ENCODE assay signal across 1 cellular context in genomic region chr6:28399370-28400121, GRCh38.
TF ChIP-seq lines count a peak whose summit lies in the region.

TSS of gene ZSCAN12 (minus strand) at chr6:28399747. CDS start at chr6:28398405, 1,342 bp downstream.

TF ChIP-seq in K562, 482 proteins besides CTCF, POLR2A, EP300 and RAD21 (continued from another document and continues in another):
- TF ChIP-seq ARID4B (CRISPR knock-in tag; IDR thresholded peaks at IDR 0.05): peak; percentile 69; the same call in 1 of the 2 replicates
- TF ChIP-seq KAT8 (IDR thresholded peaks at IDR 0.05; ENCODE audit: low read depth): no peak; the same call in 1 of the 2 replicates
- peak; percentile 94 for TF ChIP-seq ZZZ3 (IDR thresholded peaks at IDR 0.05)
- peak; percentile 77 for TF ChIP-seq MGA (IDR thresholded peaks at IDR 0.05)
- 0 out of 2 replicates have a peak, but pooled peaks have one; percentile 39 for TF ChIP-seq ERF (CRISPR knock-in tag; IDR thresholded peaks at IDR 0.05)
- no peak for TF ChIP-seq ZNF41 (CRISPR knock-in tag; conservative IDR thresholded peaks at IDR 0.05)
- TF ChIP-seq E2F3 (CRISPR knock-in tag; IDR thresholded peaks at IDR 0.05): 0 out of 2 replicates have a peak, but pooled peaks have one; percentile 41
- TF ChIP-seq OTX1 (CRISPR knock-in tag; IDR thresholded peaks at IDR 0.05): no peak
- TF ChIP-seq E2F5 (CRISPR knock-in tag; IDR thresholded peaks at IDR 0.05): peak; percentile 74; the same call in 1 of the 2 replicates
- peak; percentile 85; the same call in 1 of the 2 replicates for TF ChIP-seq ZBTB1 (CRISPR knock-in tag; IDR thresholded peaks at IDR 0.05; ENCODE audit: borderline replicate concordance, low read depth)
- TF ChIP-seq NR3C1 (CRISPR knock-in tag; IDR thresholded peaks at IDR 0.05): no peak
- TF ChIP-seq ZNF518B (CRISPR knock-in tag; IDR thresholded peaks at IDR 0.05): no peak
- no peak; the same call in 1 of the 2 replicates for TF ChIP-seq NR4A1 (CRISPR knock-in tag; IDR thresholded peaks at IDR 0.05)
- peak; percentile 50; the same call in 1 of the 2 replicates for TF ChIP-seq NR4A1 (tag; IDR thresholded peaks at IDR 0.05)
- TF ChIP-seq KLF13 (tag; IDR thresholded peaks at IDR 0.05; ENCODE audit: borderline replicate concordance, low read depth): peak; percentile 56; the same call in 1 of the 2 replicates
- TF ChIP-seq GABPA (tag; conservative IDR thresholded peaks at IDR 0.05; ENCODE audit: low read depth): peak; percentile 100
- TF ChIP-seq CHD4 (IDR thresholded peaks at IDR 0.05; ENCODE audit: insufficient read depth, insufficient replicate concordance, low read depth, low read length, poor library complexity, severe bottlenecking): peak; percentile 92
- TF ChIP-seq RCOR1 (IDR thresholded peaks at IDR 0.05; ENCODE audit: borderline replicate concordance in 1 of 2, low read depth in 2 of 2, low read length in 2 of 2): peak; percentile 63 to 77; a peak in 3 of 4 replicates
- peak; percentile 79; the same call in 1 of the 2 replicates for TF ChIP-seq ZBED1 (IDR thresholded peaks at IDR 0.05)
- no peak for TF ChIP-seq BRD9 (IDR thresholded peaks at IDR 0.05; ENCODE audit: low read depth, partially characterized antibody)
- TF ChIP-seq POLR3G (IDR thresholded peaks at IDR 0.05; ENCODE audit: extremely low read depth, insufficient read length, insufficient replicate concordance): no peak
- no peak for TF ChIP-seq ZKSCAN3 (CRISPR knock-in tag; IDR thresholded peaks at IDR 0.05)
- no peak for TF ChIP-seq NFXL1 (CRISPR knock-in tag; IDR thresholded peaks at IDR 0.05)
- peak; percentile 46; the same call in 1 of the 2 replicates for TF ChIP-seq TRIM28 (IDR thresholded peaks at IDR 0.05)
- peak; percentile 65; the same call in 1 of the 2 replicates for TF ChIP-seq STAT5A (IDR thresholded peaks at IDR 0.05; ENCODE audit: borderline replicate concordance, low read length)
- TF ChIP-seq ZNF121 (CRISPR knock-in tag; conservative IDR thresholded peaks at IDR 0.05): 0 out of 2 replicates have a peak, but pooled peaks have one; percentile 6
- no peak for TF ChIP-seq NFYB (IDR thresholded peaks at IDR 0.05; ENCODE audit: extremely low read depth, insufficient read length)
- peak; percentile 81 for TF ChIP-seq ZFP91 (CRISPR knock-in tag; IDR thresholded peaks at IDR 0.05)
- TF ChIP-seq E4F1 (CRISPR knock-in tag; IDR thresholded peaks at IDR 0.05; ENCODE audit: borderline replicate concordance): no peak
